In genomic region chr20:34069341-34070078, GRCh38 we compare ENCODE assay signal across 8 cellular contexts. TPM values are rescaled to one million over a fixed set of nuclear protein-coding genes. Genes with fewer than 3 reads are reported as not detected.
DNase-seq lines count a peak whose midpoint lies in the region; ATAC-seq and TF ChIP-seq lines count a peak whose summit lies in the region.

No MANE protein-coding gene starts in this region.

- peak overlapping the region in 2 of 3 donors; percentile 37 to 86 for H3K27ac Mint-ChIP-seq in CD4-positive, CD25-positive, alpha-beta regulatory T cell
- H3K27ac Mint-ChIP-seq in activated naive CD8-positive, alpha-beta T cell treated with anti-CD3 and anti-CD28 coated beads, Interleukin-2, amount 10 ng/mL, durations not matched to agents 7 days and 5 days = peak overlapping the region; percentile 28
- H3K27ac Mint-ChIP-seq in progenitor cell of endocrine pancreas = peak overlapping the region; percentile 50

- H3K4me3 ChIP-seq in CD4-positive, CD25-positive, alpha-beta regulatory T cell (ENCODE audit: low read depth, low read length) = no peak overlapping the region
- H3K4me3 ChIP-seq in cardiac muscle cell = no peak overlapping the region

- TF ChIP-seq CTCF in cardiac muscle cell (IDR thresholded peaks at IDR 0.05; ENCODE audit: low read depth, low read length) (peak; percentile 88), progenitor cell of endocrine pancreas (IDR thresholded peaks at IDR 0.05; ENCODE audit: unreplicated experiment) (peak; percentile 97)

- H3K36me3 Mint-ChIP-seq in CD4-positive, CD25-positive, alpha-beta regulatory T cell = peaks cover 25% of the 10 kb centered on the region
- H3K36me3 Mint-ChIP-seq in activated naive CD8-positive, alpha-beta T cell treated with anti-CD3 and anti-CD28 coated beads, Interleukin-2, amount 10 ng/mL, durations not matched to agents 7 days and 5 days = peaks cover 9% of the 10 kb centered on the region
- peaks cover 2% of the 10 kb centered on the region for H3K36me3 Mint-ChIP-seq in progenitor cell of endocrine pancreas (ENCODE audit: insufficient read depth)

- H3K4me1 Mint-ChIP-seq in CD4-positive, CD25-positive, alpha-beta regulatory T cell = peaks cover 16 to 60% (median 32%) of the 10 kb centered on the region in 4 donors
- H3K4me1 Mint-ChIP-seq in activated naive CD8-positive, alpha-beta T cell treated with anti-CD3 and anti-CD28 coated beads, Interleukin-2, amount 10 ng/mL, durations not matched to agents 7 days and 5 days = peaks cover 21% of the 10 kb centered on the region
- peaks cover 6% of the 10 kb centered on the region for H3K4me1 Mint-ChIP-seq in progenitor cell of endocrine pancreas (ENCODE audit: low read depth)

- no peak overlapping the region for H3K27ac ChIP-seq in CD4-positive, CD25-positive, alpha-beta regulatory T cell (ENCODE audit: insufficient read depth, low read length, poor library complexity, severe bottlenecking)
- H3K27ac ChIP-seq in cardiac muscle cell = peak overlapping the region; percentile 27

- no peaks in the 10 kb centered on the region for H3K9me3 ChIP-seq in CD4-positive, CD25-positive, alpha-beta regulatory T cell (ENCODE audit: control insufficient read depth in 2 of 2, low read length in 2 of 2)
- H3K9me3 ChIP-seq in cardiac muscle cell (ENCODE audit: low read depth) = no peaks in the 10 kb centered on the region

- POLR2A ChIA-PET in activated naive CD8-positive, alpha-beta T cell treated with anti-CD3 and anti-CD28 coated beads, Interleukin-2, amount 10 ng/mL, durations not matched to agents 7 days and 5 days (lab: Charles Lee) = no interaction called here

- DNase-seq in CD4-positive, CD25-positive, alpha-beta regulatory T cell = peak; percentile 40 to 66 (median 59)
- DNase-seq in NAMALWA (ENCODE audit: low spot score) (peak; percentile 74), cardiac muscle cell (ENCODE audit: low read depth in 1 of 2, low spot score in 1 of 2) (peak; percentile 82 to 90), progenitor cell of endocrine pancreas (ENCODE audit: low spot score, unreplicated experiment) (peak; percentile 66)
- no peak for DNase-seq in activated naive CD8-positive, alpha-beta T cell treated with anti-CD3 and anti-CD28 coated beads, Interleukin-2, amount 10 ng/mL, durations not matched to agents 7 days and 5 days

- H3K4me1 ChIP-seq in CD4-positive, CD25-positive, alpha-beta regulatory T cell (ENCODE audit: control insufficient read depth, insufficient read depth, low read length, poor library complexity, severe bottlenecking) = peaks cover 13% of the 10 kb centered on the region
- H3K4me1 ChIP-seq in cardiac muscle cell (ENCODE audit: low read depth) = peaks cover 20% of the 10 kb centered on the region

- peaks cover 0 to 2% (median 0%) of the 10 kb centered on the region in 7 donors for H3K9me3 Mint-ChIP-seq in CD4-positive, CD25-positive, alpha-beta regulatory T cell
- H3K9me3 Mint-ChIP-seq in activated naive CD8-positive, alpha-beta T cell treated with anti-CD3 and anti-CD28 coated beads, Interleukin-2, amount 10 ng/mL, durations not matched to agents 7 days and 5 days = no peaks in the 10 kb centered on the region
- no peaks in the 10 kb centered on the region for H3K9me3 Mint-ChIP-seq in progenitor cell of endocrine pancreas (ENCODE audit: low read depth)

- peaks cover 38% of the 10 kb centered on the region for H3K36me3 ChIP-seq in CD4-positive, CD25-positive, alpha-beta regulatory T cell (ENCODE audit: control insufficient read depth, insufficient read depth, low read length)
- H3K36me3 ChIP-seq in cardiac muscle cell = no peaks in the 10 kb centered on the region

- H3K27me3 ChIP-seq in CD4-positive, CD25-positive, alpha-beta regulatory T cell (ENCODE audit: control insufficient read depth, insufficient read depth, low read length) = no peaks in the 10 kb centered on the region
- no peaks in the 10 kb centered on the region for H3K27me3 ChIP-seq in cardiac muscle cell

- H3K27me3 Mint-ChIP-seq in CD4-positive, CD25-positive, alpha-beta regulatory T cell = no peaks in the 10 kb centered on the region
- no peaks in the 10 kb centered on the region for H3K27me3 Mint-ChIP-seq in activated naive CD8-positive, alpha-beta T cell treated with anti-CD3 and anti-CD28 coated beads, Interleukin-2, amount 10 ng/mL, durations not matched to agents 7 days and 5 days
- no peaks in the 10 kb centered on the region for H3K27me3 Mint-ChIP-seq in progenitor cell of endocrine pancreas

- no peak overlapping the region for H3K4me3 Mint-ChIP-seq in CD4-positive, CD25-positive, alpha-beta regulatory T cell
- H3K4me3 Mint-ChIP-seq in activated naive CD8-positive, alpha-beta T cell treated with anti-CD3 and anti-CD28 coated beads, Interleukin-2, amount 10 ng/mL, durations not matched to agents 7 days and 5 days = no peak overlapping the region
- H3K4me3 Mint-ChIP-seq in progenitor cell of endocrine pancreas (ENCODE audit: low read depth) = no peak overlapping the region

- peak; percentile 85 to 93 for ATAC-seq in CD4-positive, CD25-positive, alpha-beta regulatory T cell (ENCODE audit: low read depth in 2 of 2)
- ATAC-seq in GM21515 (IDR thresholded peaks at IDR 0.05; ENCODE audit: unreplicated experiment) = peak; percentile 65
- ATAC-seq in SK-N-SH treated with all-trans-retinoic acid at 6 μM for 48 hours = peak; percentile 87
- ATAC-seq in activated naive CD8-positive, alpha-beta T cell treated with anti-CD3 and anti-CD28 coated beads, Interleukin-2, amount 10 ng/mL, durations not matched to agents 7 days and 5 days (ENCODE audit: low read depth) = peak; percentile 86
- ATAC-seq in GM18867 (IDR thresholded peaks at IDR 0.05; ENCODE audit: unreplicated experiment) = no peak

TF ChIP-seq in SK-N-SH treated with all-trans-retinoic acid at 6 μM for 48 hours, 23 proteins besides CTCF, POLR2A, EP300 and RAD21:
- TF ChIP-seq CSDC2 (CRISPR knock-in tag; IDR thresholded peaks at IDR 0.05) (0 out of 2 replicates have a peak, but pooled peaks have one; percentile 37), POU6F1 (CRISPR knock-in tag; IDR thresholded peaks at IDR 0.05; ENCODE audit: borderline replicate concordance, low read depth) (no peak)

RNA-seq across cellular contexts. Expression of gene EIF2S2, which starts 42.5 kb away (rescaled TPM):
- total RNA-seq in CD4-positive, CD25-positive, alpha-beta regulatory T cell = 21.6 TPM
- 10 to 100 TPM; 21.1 to 29.0 (median 23.3) TPM for polyA plus RNA-seq in CD4-positive, CD25-positive, alpha-beta regulatory T cell
- 10 to 100 TPM; 82.4 to 85.0 TPM for total RNA-seq in activated naive CD8-positive, alpha-beta T cell treated with anti-CD3 and anti-CD28 coated beads, Interleukin-2, amount 10 ng/mL, durations not matched to agents 7 days and 5 days
- total RNA-seq in cardiac muscle cell (36.9 and 42.6 TPM in 2 replicates), progenitor cell of endocrine pancreas (84.0 and 89.9 TPM in 2 replicates)
- 30.9 and 43.4 TPM in 2 replicates for polyA plus RNA-seq in cardiac muscle cell
